Comparison of ENCODE assay signal across 10 cellular contexts in the genomic region with DNA sequence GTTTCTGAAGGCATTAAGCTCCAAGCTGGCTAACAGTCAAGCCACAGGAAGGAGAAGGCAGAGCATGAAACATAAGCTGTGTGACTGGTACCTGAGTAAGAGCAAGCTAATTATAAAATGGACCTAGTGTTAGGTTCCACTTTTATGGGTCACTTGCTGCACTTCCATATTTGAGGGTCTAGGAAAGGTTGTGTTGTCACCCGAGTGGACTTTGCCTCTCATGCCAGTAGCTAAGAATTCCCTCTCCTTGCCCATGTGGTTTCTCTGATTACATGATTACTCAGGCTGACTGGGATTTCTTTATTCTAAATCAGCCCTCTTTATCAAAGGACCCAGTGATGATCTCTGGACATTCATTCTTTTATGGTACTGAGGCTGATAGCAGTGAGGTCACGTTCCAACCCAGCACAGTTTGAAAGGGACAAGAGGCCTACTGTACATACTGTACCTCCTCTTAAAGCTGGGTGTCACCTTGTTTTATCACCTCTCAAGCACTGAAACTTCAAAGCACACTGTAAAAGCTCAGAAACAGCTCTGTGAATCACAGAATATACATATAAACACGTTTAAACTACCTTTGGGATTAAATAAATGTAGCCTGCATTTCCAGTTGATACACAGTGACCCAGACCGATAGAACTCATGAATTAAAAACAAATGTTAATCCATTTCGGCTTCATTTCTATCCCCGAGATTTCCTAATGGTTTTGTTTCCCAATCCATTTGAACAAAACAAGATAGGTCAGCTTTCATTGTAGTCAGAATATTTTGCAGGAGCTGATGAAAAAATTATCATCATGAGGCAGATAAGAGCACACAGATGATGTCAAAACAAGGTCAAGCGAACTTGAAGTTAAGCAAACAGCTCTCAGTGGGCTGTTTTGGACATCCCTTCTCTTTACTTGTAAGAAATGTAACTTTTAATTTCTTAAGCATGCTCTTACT.
DNase-seq lines count a peak whose midpoint lies in the region; ATAC-seq and TF ChIP-seq lines count a peak whose summit lies in the region.
"Had no signal": no experiment of that assay in that cellular context is flagged by ENCODE, and none has a peak within 500 bp of the region (broad histone marks: within the 10 kb centered on the region; RNA-seq: fewer than 3 reads in every experiment).

No MANE protein-coding gene starts in this region.

- H3K4me2 ChIP-seq in GM23338 (no peak overlapping the region), parathyroid adenoma (ENCODE audit: low read length) (peak overlapping the region; percentile 0)

- TF ChIP-seq CTCF in GM23338 (conservative IDR thresholded peaks at IDR 0.05; ENCODE audit: low read depth in 2 of 2): no peak
- TF ChIP-seq CTCF in fibroblast of pulmonary artery (IDR thresholded peaks at IDR 0.05; ENCODE audit: low read length, missing control alignments): no peak
- no peak for TF ChIP-seq CTCF in parathyroid adenoma (IDR thresholded peaks at IDR 0.05)

- H3K36me3 Mint-ChIP-seq in GM23338 (ENCODE audit: low read depth): no peaks in the 10 kb centered on the region
- no peaks in the 10 kb centered on the region for H3K36me3 Mint-ChIP-seq in stimulated activated naive B cell treated with anti-CD40 and anti-IgM and Interleukin-4, amounts not matched to agents 10 μg/mL and 1 μg/mL and 100 μg/mL, for 72 hours

- H3K9me3 ChIP-seq in parathyroid adenoma (ENCODE audit: control insufficient read depth, low read length): no peaks in the 10 kb centered on the region

- H3K36me3 ChIP-seq in GM23338 (ENCODE audit: insufficient read depth) (no peaks in the 10 kb centered on the region), parathyroid adenoma (ENCODE audit: control insufficient read depth, insufficient read depth, low read length) (no peaks in the 10 kb centered on the region)

- in situ Hi-C loops in SK-MEL-5 (cut with HindIII; ENCODE audit: low pct_unique_long_range_greater_than_20kb, low sequenced_read_pairs): no loop called here

- no peak for ATAC-seq in GM23338
- no peak for ATAC-seq in stimulated activated naive B cell treated with anti-CD40 and anti-IgM and Interleukin-4, amounts not matched to agents 10 μg/mL and 1 μg/mL and 100 μg/mL, for 72 hours (replicated peaks)
- ATAC-seq in GM18498 (IDR thresholded peaks at IDR 0.05; ENCODE audit: unreplicated experiment): no peak

- H3K4me3 ChIP-seq in GM23338: no peak overlapping the region
- no peak overlapping the region for H3K4me3 ChIP-seq in fibroblast of pulmonary artery (replicated peaks; ENCODE audit: low read depth, low read length)
- H3K4me3 ChIP-seq in parathyroid adenoma (ENCODE audit: low read depth, low read length): no peak overlapping the region

- H3K4me3 Mint-ChIP-seq in GM23338: no peak overlapping the region
- H3K4me3 Mint-ChIP-seq in stimulated activated naive B cell treated with anti-CD40 and anti-IgM and Interleukin-4, amounts not matched to agents 10 μg/mL and 1 μg/mL and 100 μg/mL, for 72 hours: no peak overlapping the region

- no peaks in the 10 kb centered on the region for H3F3A ChIP-seq in GM23338 (replicated peaks; ENCODE audit: low read depth)

- H3K27ac ChIP-seq in GM23338 (ENCODE audit: low read depth): no peak overlapping the region
- H3K27ac ChIP-seq in parathyroid adenoma: peak overlapping the region; percentile 86

- H4K20me1 ChIP-seq in GM23338 (replicated peaks; ENCODE audit: insufficient read depth): no peaks in the 10 kb centered on the region

- DNase-seq in GM23338 (ENCODE audit: low spot score) (no peak), SK-MEL-5 (ENCODE audit: low read depth, low spot score) (peak; percentile 91), fibroblast of pulmonary artery (ENCODE audit: low read depth) (peak; percentile 89), SIG-M5 treated with dmso at 0.1 percent for 504 hours (lab: John Stamatoyannopoulos, UW; ENCODE audit: unreplicated experiment) (no peak), SKM-1 (lab: John Stamatoyannopoulos, UW; ENCODE audit: unreplicated experiment) (no peak)
- no peak for DNase-seq in stimulated activated naive B cell treated with anti-CD40 and anti-IgM and Interleukin-4, amounts not matched to agents 10 μg/mL and 1 μg/mL and 100 μg/mL, for 72 hours
- DNase-seq: effector CD8-positive, alpha-beta T cell; GOT3 had no signal

- H3K27me3 Mint-ChIP-seq in GM23338 (ENCODE audit: insufficient read depth, low read depth, poor library complexity): peaks cover 3% of the 10 kb centered on the region
- peaks cover 0 to 7% of the 10 kb centered on the region in 2 donors for H3K27me3 Mint-ChIP-seq in stimulated activated naive B cell treated with anti-CD40 and anti-IgM and Interleukin-4, amounts not matched to agents 10 μg/mL and 1 μg/mL and 100 μg/mL, for 72 hours

- no peaks in the 10 kb centered on the region for H3K27me3 ChIP-seq in GM23338 (ENCODE audit: insufficient read depth)
- H3K27me3 ChIP-seq in parathyroid adenoma (ENCODE audit: control insufficient read depth, insufficient read depth, low read length): no peaks in the 10 kb centered on the region

- H3K9me3 Mint-ChIP-seq in GM23338: no peaks in the 10 kb centered on the region
- no peaks in the 10 kb centered on the region for H3K9me3 Mint-ChIP-seq in stimulated activated naive B cell treated with anti-CD40 and anti-IgM and Interleukin-4, amounts not matched to agents 10 μg/mL and 1 μg/mL and 100 μg/mL, for 72 hours

- H3K79me2 ChIP-seq in GM23338 (replicated peaks; ENCODE audit: insufficient read depth) (no peaks in the 10 kb centered on the region), parathyroid adenoma (no peaks in the 10 kb centered on the region)

- H3K9me2 ChIP-seq in GM23338 (ENCODE audit: insufficient read depth): no peaks in the 10 kb centered on the region

- H3K27ac Mint-ChIP-seq in GM23338: no peak overlapping the region
- H3K27ac Mint-ChIP-seq in stimulated activated naive B cell treated with anti-CD40 and anti-IgM and Interleukin-4, amounts not matched to agents 10 μg/mL and 1 μg/mL and 100 μg/mL, for 72 hours: no peak overlapping the region

- no peak overlapping the region for H3K9ac ChIP-seq in parathyroid adenoma

- peaks cover 16% of the 10 kb centered on the region for H3K4me1 Mint-ChIP-seq in GM23338
- H3K4me1 Mint-ChIP-seq in stimulated activated naive B cell treated with anti-CD40 and anti-IgM and Interleukin-4, amounts not matched to agents 10 μg/mL and 1 μg/mL and 100 μg/mL, for 72 hours: no peaks in the 10 kb centered on the region

- H3K4me1 ChIP-seq in GM23338 (ENCODE audit: insufficient read depth) (peaks cover 10% of the 10 kb centered on the region; the same call in 1 of the 2 replicates), parathyroid adenoma (peaks cover 22% of the 10 kb centered on the region)

- H2AFZ ChIP-seq in GM23338 (0 out of 2 replicates have a peak overlapping the region, but pooled peaks have one; percentile 28), parathyroid adenoma (peak overlapping the region; percentile 50)

TF ChIP-seq in GM23338, 12 proteins besides CTCF, POLR2A, EP300 and RAD21:
- TF ChIP-seq JUNB (IDR thresholded peaks at IDR 0.05; ENCODE audit: unreplicated experiment) (no peak), ZNF331 (CRISPR knock-in tag; IDR thresholded peaks at IDR 0.05; ENCODE audit: low read depth) (no peak)

Comparison
In these comparisons a context has a peak if more than half of its experiments do, and no peak if none do; other contexts are left out.
1. DNase-seq: peak in SK-MEL-5 (single experiment) and fibroblast of pulmonary artery (single experiment); none in GM23338 (single experiment), SIG-M5 treated with dmso at 0.1 percent for 504 hours (single experiment), stimulated activated naive B cell treated with anti-CD40 and anti-IgM and Interleukin-4, amounts not matched to agents 10 μg/mL and 1 μg/mL and 100 μg/mL, for 72 hours (single experiment) and SKM-1 (single experiment).